Comparison of ENCODE assay signal across 13 cellular contexts in the genomic region with DNA sequence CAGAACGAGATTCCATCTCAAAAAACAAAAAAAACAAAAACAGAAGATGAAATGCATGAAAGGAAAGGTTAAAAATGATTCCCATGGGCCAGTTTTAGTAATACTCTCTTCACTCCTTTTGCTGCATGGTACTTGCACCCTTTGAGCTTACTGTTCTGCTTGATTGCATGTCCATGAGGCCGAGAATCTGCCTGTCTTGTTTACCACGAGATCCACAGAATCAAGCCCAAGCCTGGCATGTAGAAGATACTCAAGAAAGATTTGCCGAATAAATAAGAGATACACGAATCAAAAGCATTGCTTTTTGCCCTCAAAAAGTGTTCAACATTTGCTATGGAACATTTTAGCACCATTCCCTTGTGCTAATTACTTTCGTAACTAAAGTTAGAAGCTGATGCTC. TPM values are rescaled to one million over a fixed set of nuclear protein-coding genes. Genes with fewer than 3 reads are reported as not detected.
DNase-seq lines count a peak whose midpoint lies in the region; ATAC-seq, FAIRE-seq and TF ChIP-seq lines count a peak whose summit lies in the region.
"Had no signal": no experiment of that assay in that cellular context is flagged by ENCODE, and none has a peak within 500 bp of the region (broad histone marks: within the 10 kb centered on the region; RNA-seq: fewer than 3 reads in every experiment).

No MANE protein-coding gene starts in this region.

- H3K4me2 ChIP-seq in K562 (ENCODE audit: insufficient read depth, low read length) = peak overlapping the region; percentile 81; the same call in 1 of the 2 replicates

- no peaks in the 10 kb centered on the region for H3K79me2 ChIP-seq in K562 (ENCODE audit: control insufficient read depth, insufficient read depth, low read length)

- WGBS in K562 (ENCODE audit: insufficient coverage, low coverage, missing lambda C conversion rate) = 69% methylated on average over 6 of the region's 6 CpGs
- WGBS in sigmoid colon, 2 donors = 77 to 83% methylated on average over 6 of the region's 6 CpGs

- H3K9me3 ChIP-seq in K562 (replicated peaks; ENCODE audit: control insufficient read depth, insufficient read depth, low read depth, low read length) (no peaks in the 10 kb centered on the region), left lung (no peaks in the 10 kb centered on the region), sigmoid colon (no peaks in the 10 kb centered on the region)

- H3K27ac ChIP-seq in K562 (ENCODE audit: extremely low read depth, low read depth, low read length) (no peak overlapping the region), left lung (peak overlapping the region; percentile 39 to 88), sigmoid colon (peak overlapping the region; percentile 77 to 94 (median 84))

- no peak for DNase-seq in AG10803 (ENCODE audit: low read depth)
- DNase-seq in K562 (ENCODE audit: extremely low read depth in 1 of 4, low spot score in 3 of 4) = no peak
- no peak for DNase-seq in left lung
- DNase-seq in sigmoid colon = no peak
- no peak for DNase-seq in mucosa of gallbladder (ENCODE audit: low spot score)
- DNase-seq in GM19238 (ENCODE audit: insufficient read length, low spot score) = no peak
- DNase-seq in effector CD4-positive, alpha-beta T cell = no peak
- DNase-seq in DMS 273 treated with DMSO at 0.1 percent for 48 hours (lab: John Stamatoyannopoulos, UW) = no peak
- DNase-seq: activated CD4-positive, alpha-beta T cell treated with anti-CD3 and anti-CD28 coated beads for 4 hours; activated gamma-delta T cell treated with Interleukin-2 at 50 U/mL for 16 hours; NCI-H1417 treated with DMSO at 0.1 percent for 48 hours; NCI-H82 had no signal

- TF ChIP-seq CTCF in AG10803 (conservative IDR thresholded peaks at IDR 0.05; ENCODE audit: low read length) = no peak
- TF ChIP-seq CTCF in K562 (IDR thresholded peaks at IDR 0.05 in 2 of 3, conservative IDR thresholded peaks at IDR 0.05 in 1 of 3; ENCODE audit: insufficient read depth in 2 of 3, low read depth in 1 of 3, low read length in 3 of 3) = no peak
- no peak for TF ChIP-seq CTCF in left lung (IDR thresholded peaks at IDR 0.05)
- no peak for TF ChIP-seq CTCF in sigmoid colon (IDR thresholded peaks at IDR 0.05)

- no peaks in the 10 kb centered on the region for H4K20me1 ChIP-seq in K562 (replicated peaks; ENCODE audit: control insufficient read depth, insufficient read depth, low read length)

- ATAC-seq in K562 (no peak), left lung (no peak)

- TF ChIP-seq EP300 in K562 (IDR thresholded peaks at IDR 0.05; ENCODE audit: low read length) (no peak), sigmoid colon (IDR thresholded peaks at IDR 0.05) (no peak)

- H3K4me1 ChIP-seq in K562 (replicated peaks in 1 of 2; ENCODE audit: control insufficient read depth in 2 of 2, insufficient read depth in 2 of 2, low read length in 2 of 2) = peaks cover 5 to 33% of the 10 kb centered on the region in 2 experiments
- H3K4me1 ChIP-seq in left lung = peaks cover 5 to 34% of the 10 kb centered on the region in 2 donors
- peaks cover 0 to 66% (median 56%) of the 10 kb centered on the region in 4 donors for H3K4me1 ChIP-seq in sigmoid colon

- peak overlapping the region; percentile 95 for H2AFZ ChIP-seq in K562 (ENCODE audit: low read depth, low read length)

- CTCF ChIA-PET in K562 (lab: Yijun Ruan, JAX; ENCODE audit: low intra/inter-chr PET ratio) = no interaction called here

- no peaks in the 10 kb centered on the region for H3K27me3 ChIP-seq in K562 (ENCODE audit: control insufficient read depth in 2 of 2, insufficient read depth in 2 of 2, low read length in 2 of 2)
- no peaks in the 10 kb centered on the region for H3K27me3 ChIP-seq in left lung
- H3K27me3 ChIP-seq in sigmoid colon = no peaks in the 10 kb centered on the region

- no peaks in the 10 kb centered on the region for H3K9me1 ChIP-seq in K562 (ENCODE audit: control insufficient read depth, insufficient read depth, low read length)

- H3K36me3 ChIP-seq in K562 (ENCODE audit: control insufficient read depth, insufficient read depth, low read length) (0 out of 3 replicates have a peak, but pooled peaks cover 2% of the 10 kb centered on the region), left lung (no peaks in the 10 kb centered on the region), sigmoid colon (peaks cover 0 to 5% (median 0%) of the 10 kb centered on the region in 4 donors)

- H3K9ac ChIP-seq in K562 (ENCODE audit: insufficient read depth in 1 of 2, low read depth in 2 of 2, low read length in 2 of 2) = no peak overlapping the region

- no peak for TF ChIP-seq RAD21 in K562 (CRISPR knock-in tag; conservative IDR thresholded peaks at IDR 0.05 in 1 of 2, IDR thresholded peaks at IDR 0.05 in 1 of 2)

- in situ Hi-C loops in K562 (cut with MboI) = no loop called here

- peak overlapping the region; percentile 76 for H3K4me3 ChIP-seq in AG10803 (ENCODE audit: low read length)
- no peak overlapping the region for H3K4me3 ChIP-seq in K562
- peak overlapping the region in 1 of 2 donors; percentile 35 for H3K4me3 ChIP-seq in left lung
- H3K4me3 ChIP-seq in sigmoid colon = peak overlapping the region; percentile 56 to 67 (median 60)

- POLR2A ChIA-PET in K562 (lab: Yijun Ruan, JAX) = interaction anchor here (1.0 to 2.4 kb wide), 2 partner anchors 9 to 14 kb away, joined by 3 to 9 read pairs; no protein-coding TSS in a partner anchor

- intact Hi-C loops in K562 (cut with micrococcal nuclease) = no loop called here
- intact Hi-C loops in left lung (cut with DNase I) = no loop called here
- intact Hi-C loops in sigmoid colon (cut with DNase I) = no loop called here

- no peak for FAIRE-seq in K562 (lab: Jason Lieb, UNC)

- BruUV-seq in K562 (replicated peaks; lab: Mats Ljungman, UMichigan) = no TSS peak

- TF ChIP-seq POLR2A in K562 (conservative IDR thresholded peaks at IDR 0.05) (no peak), sigmoid colon (IDR thresholded peaks at IDR 0.05) (no peak)

TF ChIP-seq in K562, 482 proteins besides CTCF, POLR2A, EP300 and RAD21 (continues in another document):
- no peak for TF ChIP-seq FOXJ2 (tag; IDR thresholded peaks at IDR 0.05)
- TF ChIP-seq, protein P1, sequence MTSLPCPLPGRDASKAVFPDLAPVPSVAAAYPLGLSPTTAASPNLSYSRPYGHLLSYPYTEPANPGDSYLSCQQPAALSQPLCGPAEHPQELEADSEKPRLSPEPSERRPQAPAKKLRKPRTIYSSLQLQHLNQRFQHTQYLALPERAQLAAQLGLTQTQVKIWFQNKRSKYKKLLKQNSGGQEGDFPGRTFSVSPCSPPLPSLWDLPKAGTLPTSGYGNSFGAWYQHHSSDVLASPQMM (CRISPR knock-in tag; IDR thresholded peaks at IDR 0.05) = no peak

RNA-seq across cellular contexts. Expression of a gene that starts 1.1 kb away (rescaled TPM):
- 48.9 and 53.4 TPM in 2 replicates for total RNA-seq in K562 (2011; cell fraction: chromatin; rRNA removed; ENCODE audit: low replicate concordance)
- total RNA-seq in K562 (2011; cell fraction: nucleolus; rRNA removed) = 32.5 and 34.2 TPM in 2 replicates
- total RNA-seq in K562 (2011; cell fraction: nucleoplasm; rRNA removed) = 47.6 and 48.8 TPM in 2 replicates
- 9.8 and 12.1 TPM in 2 replicates for total RNA-seq in K562 (2014; rRNA removed)
- 14.3 and 16.2 TPM in 2 replicates for total RNA-seq in K562 (2014; rRNA removed; fragmentation: Illumina TruSeq; extraction: Trizol)
- 6.2 and 7.4 TPM in 2 replicates for total RNA-seq in K562 (2015; rRNA removed; fragmentation: Illumina TruSeq; extraction: Trizol)
- total RNA-seq in K562 (2021) = 12.0 and 13.1 TPM in 2 replicates
- 21.4 and 24.0 TPM in 2 replicates for polyA plus RNA-seq in K562 (2011; rRNA removed)
- polyA plus RNA-seq in K562 (2011; cell fraction: cytosol; rRNA removed) = 28.0 and 29.5 TPM in 2 replicates
- polyA plus RNA-seq in K562 (2011; cell fraction: nucleus; rRNA removed) = 39.8 and 42.0 TPM in 2 replicates
- polyA plus RNA-seq in K562 (2012) = 14.7 and 16.6 TPM in 2 replicates
- polyA plus RNA-seq in K562 (2014; fragmentation: Illumina TruSeq; extraction: Trizol) = 23.7 and 30.0 TPM in 2 replicates
- 1 to 10 TPM; 2.4 to 3.5 TPM for polyA plus RNA-seq in K562 (2014; fragmentation: Nextera tagmentation; extraction: Ambion mirVana)
- polyA plus RNA-seq in K562 (2014; rRNA removed) = 9.9 and 13.8 TPM in 2 replicates
- 25.9 and 26.6 TPM in 2 replicates for polyA minus RNA-seq in K562 (2011; rRNA and poly(A)+ RNA removed)
- polyA minus RNA-seq in K562 (2011; cell fraction: cytosol; rRNA and poly(A)+ RNA removed) = 15.1 and 17.7 TPM in 2 replicates
- polyA minus RNA-seq in K562 (2011; cell fraction: nucleus; rRNA and poly(A)+ RNA removed) = 12.1 and 15.7 TPM in 2 replicates
- 10 to 100 TPM; 17.9 to 41.9 TPM for total RNA-seq in left lung
- 100 to 1,000 TPM in 1 of 4 donors, 10 to 100 TPM in 3; 67.3 to 118 (median 90.6) TPM for total RNA-seq in sigmoid colon
- 10 to 100 TPM; 13.3 to 30.0 (median 19.4) TPM for polyA plus RNA-seq in sigmoid colon
- total RNA-seq in mucosa of gallbladder = 91.0 TPM
- total RNA-seq: B cell had no signal

RNA-seq across cellular contexts. Expression of a gene that starts 9.2 kb away (rescaled TPM):
- total RNA-seq in K562 (2011; cell fraction: chromatin; rRNA removed; ENCODE audit: low replicate concordance) = 33.1 and 62.7 TPM in 2 replicates
- total RNA-seq in K562 (2011; cell fraction: nucleolus; rRNA removed) = 21.3 and 25.4 TPM in 2 replicates
- 30.8 and 33.4 TPM in 2 replicates for total RNA-seq in K562 (2011; cell fraction: nucleoplasm; rRNA removed)
- total RNA-seq in K562 (2014; rRNA removed) (52.6 and 55.4 TPM in 2 replicates), K562 (2014; rRNA removed; fragmentation: Illumina TruSeq; extraction: Trizol) (53.6 and 64.3 TPM in 2 replicates), K562 (2015; rRNA removed; fragmentation: Illumina TruSeq; extraction: Trizol) (40.2 and 42.0 TPM in 2 replicates), K562 (2021) (47.7 and 51.8 TPM in 2 replicates), left lung (10 to 100 TPM; 65.8 to 75.9 TPM), sigmoid colon (10 to 100 TPM; 51.8 to 80.6 (median 70.1) TPM), mucosa of gallbladder (57.3 TPM)
- polyA plus RNA-seq in K562 (2011; rRNA removed) (67.7 and 68.9 TPM in 2 replicates), K562 (2014; fragmentation: Illumina TruSeq; extraction: Trizol) (56.6 and 60.5 TPM in 2 replicates), K562 (2014; fragmentation: Nextera tagmentation; extraction: Ambion mirVana) (10 to 100 TPM; 15.2 to 17.5 TPM), K562 (2014; rRNA removed) (49.7 and 52.1 TPM in 2 replicates), sigmoid colon (10 to 100 TPM; 51.6 to 53.5 (median 52.8) TPM)
- 39.2 and 66.3 TPM in 2 replicates for polyA plus RNA-seq in K562 (2011; cell fraction: cytosol; rRNA removed)
- 28.0 and 43.7 TPM in 2 replicates for polyA plus RNA-seq in K562 (2011; cell fraction: nucleus; rRNA removed)
- 37.9 and 38.1 TPM in 2 replicates for polyA plus RNA-seq in K562 (2012)
- 83.4 and 86.5 TPM in 2 replicates for polyA minus RNA-seq in K562 (2011; rRNA and poly(A)+ RNA removed)
- polyA minus RNA-seq in K562 (2011; cell fraction: cytosol; rRNA and poly(A)+ RNA removed) = 24.7 and 34.5 TPM in 2 replicates
- 10.9 and 20.1 TPM in 2 replicates for polyA minus RNA-seq in K562 (2011; cell fraction: nucleus; rRNA and poly(A)+ RNA removed)
